7 cellular contexts compared by ENCODE assay signal in genomic region chr2:71724793-71725192, GRCh38.
"Had no signal": no experiment of that assay in that cellular context is flagged by ENCODE, and none has a peak within 500 bp of the region (broad histone marks: within the 10 kb centered on the region; RNA-seq: fewer than 3 reads in every experiment).

No MANE protein-coding gene starts in this region.

- H3K27me3 Mint-ChIP-seq: IgD-negative memory B cell had no signal

- H3K27ac Mint-ChIP-seq: IgD-negative memory B cell had no signal

- H3K27ac ChIP-seq: HL-60, KMS-11 had no signal

- H3K4me3 Mint-ChIP-seq: IgD-negative memory B cell had no signal

- DNase-seq: IMR-90, KBM-7, KG1 had no signal

- FAIRE-seq: HTR-8/SVneo had no signal

- H3K4me2 ChIP-seq: KMS-11 had no signal

- H3K9ac ChIP-seq: KMS-11 had no signal
